In genomic region chr12:6852651-6853354, GRCh38 we compare ENCODE assay signal across 8 cellular contexts. TPM values are rescaled to one million over a fixed set of nuclear protein-coding genes. Genes with fewer than 3 reads are reported as not detected.
DNase-seq lines count a peak whose midpoint lies in the region; ATAC-seq and TF ChIP-seq lines count a peak whose summit lies in the region.

No MANE protein-coding gene starts in this region.

- POLR2A ChIA-PET in A673 (lab: Charles Lee; ENCODE audit: low non-redundant PET): interaction anchor here (0.6 to 1.4 kb wide), 6 partner anchors 10 to 171 kb away, joined by 3 to 9 read pairs (median 4); partner anchors contain the start of genes C12orf57, RNU7-1 and TPI1

- peak overlapping the region; percentile 94 for H3K27ac Mint-ChIP-seq in T-helper 17 cell

- intact Hi-C loops in A673 (cut with micrococcal nuclease; ENCODE audit: unreplicated experiment): loop anchor here (2.0 kb wide), 1 partner anchor 14 kb away; the partner anchor contains the start of gene TPI1

- peak overlapping the region; percentile 81 for H3K27ac ChIP-seq in A673 (ENCODE audit: low read depth, low read length, poor library complexity, severe bottlenecking)

- CTCF ChIA-PET in A673 (lab: Charles Lee): interaction anchor here (0.6 to 2.9 kb wide), 6 partner anchors 17 to 226 kb away, joined by 3 to 13 read pairs (median 4); partner anchors contain the start of gene SPSB2

- peak; percentile 4 for ATAC-seq in T-helper 17 cell
- ATAC-seq in HG03045 (IDR thresholded peaks at IDR 0.05; ENCODE audit: unreplicated experiment): no peak

- TF ChIP-seq CTCF in A673 (conservative IDR thresholded peaks at IDR 0.05; ENCODE audit: low read depth, low read length): no peak

- H3K27me3 ChIP-seq in A673 (replicated peaks; ENCODE audit: insufficient read depth, low read depth, low read length, poor library complexity) (no peaks in the 10 kb centered on the region), HAP-1 (ENCODE audit: low read depth) (no peaks in the 10 kb centered on the region)

- DNase-seq in A673 (ENCODE audit: low spot score) (peak; percentile 71), HAP-1 (ENCODE audit: low spot score in 2 of 2) (peak in 1 of 2 experiments; percentile 63), T-helper 17 cell (peak; percentile 42 to 60 (median 45)), astrocyte of the hippocampus (ENCODE audit: low read depth, low spot score) (peak; percentile 83), iPS-NIHi11 (ENCODE audit: low spot score) (peak; percentile 70), NCI-H187 treated with DMSO at 0.1 percent for 48 hours (lab: John Stamatoyannopoulos, UW) (no peak)
- peak; percentile 63 to 77 for DNase-seq in stimulated activated CD4-positive, alpha-beta T cell treated with anti-CD3 and anti-CD28 coated beads, Interleukin-12 subunit alpha, Interleukin-12 subunit beta, amount 100 ng/mL, for 24 hours (ENCODE audit: low read depth in 2 of 2)

- H3K4me3 ChIP-seq in A673 (ENCODE audit: low read depth, low read length, poor library complexity, severe bottlenecking) (peak overlapping the region; percentile 67), HAP-1 (peak overlapping the region; percentile 80)

- no peaks in the 10 kb centered on the region for H3K27me3 Mint-ChIP-seq in T-helper 17 cell

- H3K4me1 ChIP-seq in A673 (ENCODE audit: insufficient read depth, low read length, poor library complexity, severe bottlenecking) (peaks cover 24% of the 10 kb centered on the region), HAP-1 (peaks cover 15% of the 10 kb centered on the region)

- in situ Hi-C loops in HAP-1 (cut with MboI; ENCODE audit: low sequenced_read_pairs): no loop called here

- H3K36me3 ChIP-seq in A673 (ENCODE audit: insufficient read depth, low read length, poor library complexity, severe bottlenecking) (peaks cover 48% of the 10 kb centered on the region), HAP-1 (replicated peaks) (peaks cover 51% of the 10 kb centered on the region)

- H3K36me3 Mint-ChIP-seq in T-helper 17 cell (ENCODE audit: low read depth): peaks cover 5% of the 10 kb centered on the region

- no peaks in the 10 kb centered on the region for H3K9me3 ChIP-seq in A673 (ENCODE audit: low read depth, low read length, poor library complexity, severe bottlenecking)
- no peaks in the 10 kb centered on the region for H3K9me3 ChIP-seq in HAP-1
- no peaks in the 10 kb centered on the region for H3K9me3 ChIP-seq in T-helper 17 cell (ENCODE audit: control insufficient read depth, low read length, poor library complexity, severe bottlenecking)

- H3K4me3 Mint-ChIP-seq in T-helper 17 cell: peak overlapping the region; percentile 95

- BruUV-seq in A673 (replicated peaks; lab: Mats Ljungman, UMichigan): no TSS peak

- H3K4me1 Mint-ChIP-seq in T-helper 17 cell: peaks cover 28% of the 10 kb centered on the region

RNA-seq across cellular contexts. Expression of gene USP5, which starts 0.9 kb away (rescaled TPM):
- 209 and 224 TPM in 2 replicates for total RNA-seq in A673 (2021)
- 10 to 100 TPM; 65.7 to 76.1 TPM for total RNA-seq in T-helper 17 cell

RNA-seq across cellular contexts. Expression of gene CDCA3, which starts 1.7 kb away (rescaled TPM):
- total RNA-seq in A673 (2021) (98.0 and 107 TPM in 2 replicates), T-helper 17 cell (under 1 TPM; 0.65 to 0.87 TPM)

RNA-seq across cellular contexts. Expression of gene GNB3, which starts 12.1 kb away (rescaled TPM):
- total RNA-seq in A673 (2021) (20.7 and 21.8 TPM in 2 replicates), T-helper 17 cell (under 1 TPM; 0.26 to 0.45 TPM)

RNA-seq across cellular contexts. Expression of gene TPI1, which starts 14.5 kb away (rescaled TPM):
- total RNA-seq in A673 (2021) (1,240 and 1,277 TPM in 2 replicates), T-helper 17 cell (100 to 1,000 TPM; 140 to 144 TPM)

RNA-seq across cellular contexts. Expression of gene SPSB2, which starts 20.3 kb away (rescaled TPM):
- total RNA-seq in A673 (2021) (8.1 and 10.8 TPM in 2 replicates), T-helper 17 cell (1 to 10 TPM; 6.7 to 8.7 TPM)

Comparison
In these comparisons a context has a peak if more than half of its experiments do, and no peak if none do; other contexts are left out.
1. RNA of gene CDCA3, which starts 1.7 kb away (total RNA-seq): 98.0 to 107 TPM in A673; 0.65 to 0.87 TPM in T-helper 17 cell; every median in the first group is over 10 times any median in the second.
2. RNA of gene GNB3, which starts 12.1 kb away (total RNA-seq): 20.7 to 21.8 TPM in A673; 0.26 to 0.45 TPM in T-helper 17 cell; every median in the first group is over 10 times any median in the second.